In genomic region chr4:41215969-41216293, GRCh38 we compare ENCODE assay signal across 9 cellular contexts. TPM values are rescaled to one million over a fixed set of nuclear protein-coding genes. Genes with fewer than 3 reads are reported as not detected.
DNase-seq lines count a peak whose midpoint lies in the region; ATAC-seq and TF ChIP-seq lines count a peak whose summit lies in the region.
"Had no signal": no experiment of that assay in that cellular context is flagged by ENCODE, and none has a peak within 500 bp of the region (broad histone marks: within the 10 kb centered on the region; RNA-seq: fewer than 3 reads in every experiment).

No MANE protein-coding gene starts in this region.

- no peak for ATAC-seq in left ventricle myocardium superior
- no peak for ATAC-seq in lung (ENCODE audit: insufficient read depth, low FRiP score)
- no peak for ATAC-seq in HG03354 (IDR thresholded peaks at IDR 0.05; ENCODE audit: poor library complexity, severe bottlenecking, unreplicated experiment)

- H3K4me3 ChIP-seq in cardiac muscle cell (peak overlapping the region; percentile 55), astrocyte of the spinal cord (ENCODE audit: low read depth, low read length) (peak overlapping the region; percentile 70), lung (peak overlapping the region; percentile 67), urinary bladder (ENCODE audit: low read depth, low read length) (peak overlapping the region; percentile 69)

- 25 to 26% methylated on average over 8 of the region's 8 CpGs for WGBS in lung, 2 donors
- 29% methylated on average over 8 of the region's 8 CpGs for WGBS in urinary bladder

- H3K27ac ChIP-seq in cardiac muscle cell (no peak overlapping the region), lung (ENCODE audit: low read depth in 1 of 2, low read length in 1 of 2) (peak overlapping the region; percentile 34 to 80), urinary bladder (ENCODE audit: low read depth) (peak overlapping the region; percentile 67)

- intact Hi-C loops in left ventricle myocardium superior (cut with micrococcal nuclease): loop anchor here (5.0 kb wide), 1 partner anchor 289 kb away; no protein-coding TSS in a partner anchor

- H3K4me1 ChIP-seq in cardiac muscle cell (ENCODE audit: low read depth) (peaks cover 4% of the 10 kb centered on the region), lung (ENCODE audit: control insufficient read depth in 2 of 2, insufficient read depth in 2 of 2, low read length in 2 of 2) (peaks cover 0 to 8% of the 10 kb centered on the region in 2 donors), urinary bladder (ENCODE audit: insufficient read depth) (no peaks in the 10 kb centered on the region)

- no peak for TF ChIP-seq CTCF in cardiac muscle cell (IDR thresholded peaks at IDR 0.05; ENCODE audit: low read depth, low read length)
- no peak for TF ChIP-seq CTCF in astrocyte of the spinal cord (IDR thresholded peaks at IDR 0.05; ENCODE audit: low read depth, low read length)
- no peak for TF ChIP-seq CTCF in lung (IDR thresholded peaks at IDR 0.05; ENCODE audit: control extremely low read depth, extremely low read depth)

- in situ Hi-C loops in astrocyte of the spinal cord (cut with HindIII; ENCODE audit: low sequenced_read_pairs): no loop called here

- no peaks in the 10 kb centered on the region for H3K36me3 ChIP-seq in cardiac muscle cell
- H3K36me3 ChIP-seq in lung (ENCODE audit: control insufficient read depth in 2 of 2, insufficient read depth in 2 of 2, low read length in 2 of 2): no peaks in the 10 kb centered on the region
- no peaks in the 10 kb centered on the region for H3K36me3 ChIP-seq in urinary bladder (ENCODE audit: insufficient read depth)

- H3K9me3 ChIP-seq in cardiac muscle cell (ENCODE audit: low read depth) (no peaks in the 10 kb centered on the region), lung (ENCODE audit: control insufficient read depth in 2 of 2, insufficient read depth in 1 of 2, low read length in 1 of 2) (no peaks in the 10 kb centered on the region)

- DNase-seq in cardiac muscle cell (ENCODE audit: low read depth in 1 of 2, low spot score in 1 of 2) (no peak), left ventricle myocardium superior (no peak), astrocyte of the spinal cord (ENCODE audit: low read depth, low spot score) (no peak), lung (ENCODE audit: low spot score) (no peak), NOMO-1 treated with DMSO at 0.1 percent for 48 hours (lab: John Stamatoyannopoulos, UW; ENCODE audit: unreplicated experiment) (no peak), putamen (ENCODE audit: low spot score) (no peak)

- H3K27me3 ChIP-seq in cardiac muscle cell (peaks cover 12% of the 10 kb centered on the region), lung (ENCODE audit: control insufficient read depth, insufficient read depth) (no peaks in the 10 kb centered on the region)

RNA-seq across cellular contexts. Expression of gene APBB2, which starts 1.6 kb away (rescaled TPM):
- total RNA-seq in cardiac muscle cell (11.4 and 14.9 TPM in 2 replicates), left ventricle myocardium superior (23.9 TPM), lung (10 to 100 TPM; 65.9 to 99.0 TPM), urinary bladder (67.8 TPM)
- polyA plus RNA-seq in cardiac muscle cell (4.6 and 9.9 TPM in 2 replicates), lung (10 to 100 TPM; 13.3 to 14.9 TPM), urinary bladder (20.6 TPM)

RNA-seq across cellular contexts. Expression of gene UCHL1, which starts 40.8 kb away (rescaled TPM):
- 36.3 and 71.8 TPM in 2 replicates for total RNA-seq in cardiac muscle cell
- polyA plus RNA-seq in cardiac muscle cell: 33.3 and 60.3 TPM in 2 replicates
- total RNA-seq in left ventricle myocardium superior: 4.8 TPM
- 10 to 100 TPM in 1 of 2 donors, 1 to 10 TPM in 1; 6.9 to 17.2 TPM for total RNA-seq in lung
- 10 to 100 TPM in 1 of 2 donors, 1 to 10 TPM in 1; 9.8 to 38.2 TPM for polyA plus RNA-seq in lung
- total RNA-seq in urinary bladder: 37.2 TPM
- polyA plus RNA-seq in urinary bladder: 81.6 TPM
- total RNA-seq: SK-MEL-5 had no signal
